Comparison of ENCODE assay signal across 13 cellular contexts in genomic region chr2:195009202-195009601, GRCh38.
DNase-seq lines count a peak whose midpoint lies in the region; ATAC-seq and TF ChIP-seq lines count a peak whose summit lies in the region.
"Had no signal": no experiment of that assay in that cellular context is flagged by ENCODE, and none has a peak within 500 bp of the region (broad histone marks: within the 10 kb centered on the region; RNA-seq: fewer than 3 reads in every experiment).

No MANE protein-coding gene starts in this region.

- intact Hi-C loops in gastrocnemius medialis (cut with DNase I; ENCODE audit: low total_unique reads): no loop called here

- H3K9me2 ChIP-seq in MM.1S (replicated peaks; ENCODE audit: insufficient read depth, low read length): no peaks in the 10 kb centered on the region

- H4K20me1 ChIP-seq in MM.1S (ENCODE audit: insufficient read depth, low read length): no peaks in the 10 kb centered on the region
- H4K20me1 ChIP-seq: BLaER1 treated with 17β-estradiol and CSF1 and Interleukin-3, amounts not matched to agents 10 nM and 100 nM had no signal

- TF ChIP-seq POLR2A in gastrocnemius medialis (IDR thresholded peaks at IDR 0.05): no peak

- H3K9me3 ChIP-seq in MG63 (no peaks in the 10 kb centered on the region), gastrocnemius medialis (no peaks in the 10 kb centered on the region), MM.1S (replicated peaks; ENCODE audit: insufficient read depth, low read length) (no peaks in the 10 kb centered on the region)
- H3K9me3 ChIP-seq: BLaER1 treated with 17β-estradiol and CSF1 and Interleukin-3, amounts not matched to agents 10 nM and 100 nM had no signal

- no peak overlapping the region for H3K4me3 ChIP-seq in MG63
- no peak overlapping the region for H3K4me3 ChIP-seq in gastrocnemius medialis
- H3K4me3 ChIP-seq in MM.1S (ENCODE audit: low read length): no peak overlapping the region
- H3K4me3 ChIP-seq: BLaER1 treated with 17β-estradiol and CSF1 and Interleukin-3, amounts not matched to agents 10 nM and 100 nM; SK-N-MC had no signal

- no peak overlapping the region for H3K9ac ChIP-seq in MM.1S (ENCODE audit: low read length)
- H3K9ac ChIP-seq: BLaER1 treated with 17β-estradiol and CSF1 and Interleukin-3, amounts not matched to agents 10 nM and 100 nM had no signal

- no peak overlapping the region for H3K4me2 ChIP-seq in MM.1S (ENCODE audit: low read depth, low read length)
- H3K4me2 ChIP-seq: BLaER1 treated with 17β-estradiol and CSF1 and Interleukin-3, amounts not matched to agents 10 nM and 100 nM had no signal

- TF ChIP-seq CTCF in gastrocnemius medialis (IDR thresholded peaks at IDR 0.05 in 4 of 5, conservative IDR thresholded peaks at IDR 0.05 in 1 of 5) (no peak), MM.1S (IDR thresholded peaks at IDR 0.05; ENCODE audit: low read length) (no peak)

- DNase-seq in ELR (ENCODE audit: low read depth) (peak; percentile 77), MG63 (peak; percentile 32), epidermal melanocyte (ENCODE audit: insufficient read length, low spot score) (peak; percentile 64), gastrocnemius medialis (no peak), foreskin melanocyte (no peak), MM.1S (no peak), COR-L47 (lab: John Stamatoyannopoulos, UW) (no peak), NCI-H2081 (lab: John Stamatoyannopoulos, UW) (no peak)
- DNase-seq: activated gamma-delta T cell treated with Interleukin-2 at 50 U/mL for 16 hours, kidney, WERI-Rb-1 had no signal

- no peak overlapping the region for H2AFZ ChIP-seq in MM.1S (ENCODE audit: low read length)

- no peaks in the 10 kb centered on the region for H3F3A ChIP-seq in MM.1S (ENCODE audit: insufficient read depth, low read length)

- H3K27me3 ChIP-seq in MG63: no peaks in the 10 kb centered on the region
- H3K27me3 ChIP-seq in gastrocnemius medialis: no peaks in the 10 kb centered on the region
- H3K27me3 ChIP-seq in MM.1S (replicated peaks; ENCODE audit: insufficient read depth, low read length): no peaks in the 10 kb centered on the region
- H3K27me3 ChIP-seq: BLaER1 treated with 17β-estradiol and CSF1 and Interleukin-3, amounts not matched to agents 10 nM and 100 nM had no signal

- H3K27ac ChIP-seq in gastrocnemius medialis: no peak overlapping the region
- no peak overlapping the region for H3K27ac ChIP-seq in MM.1S (ENCODE audit: low read length)
- H3K27ac ChIP-seq: BLaER1 treated with 17β-estradiol and CSF1 and Interleukin-3, amounts not matched to agents 10 nM and 100 nM; SK-N-MC; WERI-Rb-1 had no signal

- H3K79me2 ChIP-seq in MM.1S (ENCODE audit: low read length): no peaks in the 10 kb centered on the region

- H3K4me1 ChIP-seq in gastrocnemius medialis (no peaks in the 10 kb centered on the region), MM.1S (ENCODE audit: low read length) (no peaks in the 10 kb centered on the region)
- H3K4me1 ChIP-seq: BLaER1 treated with 17β-estradiol and CSF1 and Interleukin-3, amounts not matched to agents 10 nM and 100 nM had no signal

- no peaks in the 10 kb centered on the region for H3K36me3 ChIP-seq in MG63
- no peaks in the 10 kb centered on the region for H3K36me3 ChIP-seq in gastrocnemius medialis
- no peaks in the 10 kb centered on the region for H3K36me3 ChIP-seq in MM.1S (replicated peaks; ENCODE audit: insufficient read depth, low read length)
- H3K36me3 ChIP-seq: BLaER1 treated with 17β-estradiol and CSF1 and Interleukin-3, amounts not matched to agents 10 nM and 100 nM; WERI-Rb-1 had no signal

- in situ Hi-C loops in gastrocnemius medialis (cut with MboI; ENCODE audit: low sequenced_read_pairs in 4 of 4): no loop called here

- peak; percentile 36 to 69 for ATAC-seq in gastrocnemius medialis

Comparison
In these comparisons a context has a peak if more than half of its experiments do, and no peak if none do; other contexts are left out.
1. DNase-seq: peak in ELR (single experiment), MG63 (single experiment) and epidermal melanocyte (single experiment); none in gastrocnemius medialis (0 of 2), foreskin melanocyte (single experiment), MM.1S (single experiment), COR-L47 (single experiment) and NCI-H2081 (0 of 2).